In genomic region chr5:159987031-159987674, GRCh38 we compare ENCODE assay signal across 8 cellular contexts. TPM values are rescaled to one million over a fixed set of nuclear protein-coding genes. Genes with fewer than 3 reads are reported as not detected.
DNase-seq lines count a peak whose midpoint lies in the region; ATAC-seq and TF ChIP-seq lines count a peak whose summit lies in the region.

No MANE protein-coding gene starts in this region.

- no peak overlapping the region for H3K27ac ChIP-seq in caudate nucleus (ENCODE audit: low read depth, low read length)

- TF ChIP-seq CTCF in activated B cell treated with CpG ODN at 0.5 μM for 24 hours (IDR thresholded peaks at IDR 0.05), result no peak

- no peaks in the 10 kb centered on the region for H3K36me3 Mint-ChIP-seq in activated B cell treated with CpG ODN at 0.5 μM for 24 hours (ENCODE audit: low read depth)

- DNase-seq in 8988T (peak; percentile 89), NCI-H2171 (lab: John Stamatoyannopoulos, UW) (peak; percentile 42), activated B cell treated with CpG ODN at 0.5 μM for 24 hours (peak; percentile 72), caudate nucleus (lab: John Stamatoyannopoulos, UW) (peak in 57 of 61 donors; percentile 4 to 82 (median 43)), islet precursor cell (peak; percentile 95)
- DNase-seq in stimulated activated CD4-positive, alpha-beta T cell treated with anti-CD3 and anti-CD28 coated beads, Interleukin-12 subunit alpha, Interleukin-12 subunit beta, amount 100 ng/mL, for 48 hours (ENCODE audit: low read depth in 2 of 3, low spot score in 1 of 3), result peak; percentile 52 to 59 (median 57)

- H3K4me1 Mint-ChIP-seq in activated B cell treated with CpG ODN at 0.5 μM for 24 hours, result peaks cover 7% of the 10 kb centered on the region

- intact Hi-C loops in activated B cell treated with CpG ODN at 0.5 μM for 24 hours (cut with micrococcal nuclease), result loop anchor here (1.0 kb wide), 7 partner anchors 71 to 1912 kb away; partner anchors contain the start of gene ADRA1B

- POLR2A ChIA-PET in activated B cell treated with CpG ODN at 0.5 μM for 24 hours (lab: Charles Lee), result interaction anchor here (0.9 to 1.2 kb wide), 4 partner anchors 22 to 701 kb away, joined by 3 to 6 read pairs (median 4); partner anchors contain the start of gene TTC1

- ATAC-seq in GM18861 (IDR thresholded peaks at IDR 0.05; ENCODE audit: unreplicated experiment), result peak; percentile 85
- peak; percentile 84 for ATAC-seq in HG03097 (IDR thresholded peaks at IDR 0.05; ENCODE audit: low FRiP score, unreplicated experiment)
- peak; percentile 99 for ATAC-seq in activated B cell treated with CpG ODN at 0.5 μM for 24 hours (ENCODE audit: low read depth)

- H3K27me3 Mint-ChIP-seq in activated B cell treated with CpG ODN at 0.5 μM for 24 hours, result peaks cover 14% of the 10 kb centered on the region

- CTCF ChIA-PET in activated B cell treated with CpG ODN at 0.5 μM for 24 hours (lab: Charles Lee), result interaction anchor here (0.5 to 3.1 kb wide), 35 partner anchors 9 to 1912 kb away, joined by 3 to 57 read pairs (median 5); partner anchors contain the start of gene ADRA1B

- H3K4me3 Mint-ChIP-seq in activated B cell treated with CpG ODN at 0.5 μM for 24 hours, result peak overlapping the region; percentile 70

- no peaks in the 10 kb centered on the region for H3K9me3 Mint-ChIP-seq in activated B cell treated with CpG ODN at 0.5 μM for 24 hours

- H3K27ac Mint-ChIP-seq in activated B cell treated with CpG ODN at 0.5 μM for 24 hours, result no peak overlapping the region

RNA-seq across cellular contexts. Expression of gene TTC1, which starts 21.8 kb away (rescaled TPM):
- 59.9 and 65.0 TPM in 2 replicates for total RNA-seq in activated B cell treated with CpG ODN at 0.5 μM for 24 hours

Comparison
In these comparisons a context has a peak if more than half of its experiments do, and no peak if none do; other contexts are left out.
1. DNase-seq: peak in every context shown above with its lines; median percentile 95 in islet precursor cell; 89 in 8988T; 72 in activated B cell treated with CpG ODN at 0.5 μM for 24 hours; 57 in stimulated activated CD4-positive, alpha-beta T cell treated with anti-CD3 and anti-CD28 coated beads, Interleukin-12 subunit alpha, Interleukin-12 subunit beta, amount 100 ng/mL, for 48 hours; 43 in caudate nucleus; 42 in NCI-H2171.